1 cellular context compared by ENCODE assay signal in the genomic region with DNA sequence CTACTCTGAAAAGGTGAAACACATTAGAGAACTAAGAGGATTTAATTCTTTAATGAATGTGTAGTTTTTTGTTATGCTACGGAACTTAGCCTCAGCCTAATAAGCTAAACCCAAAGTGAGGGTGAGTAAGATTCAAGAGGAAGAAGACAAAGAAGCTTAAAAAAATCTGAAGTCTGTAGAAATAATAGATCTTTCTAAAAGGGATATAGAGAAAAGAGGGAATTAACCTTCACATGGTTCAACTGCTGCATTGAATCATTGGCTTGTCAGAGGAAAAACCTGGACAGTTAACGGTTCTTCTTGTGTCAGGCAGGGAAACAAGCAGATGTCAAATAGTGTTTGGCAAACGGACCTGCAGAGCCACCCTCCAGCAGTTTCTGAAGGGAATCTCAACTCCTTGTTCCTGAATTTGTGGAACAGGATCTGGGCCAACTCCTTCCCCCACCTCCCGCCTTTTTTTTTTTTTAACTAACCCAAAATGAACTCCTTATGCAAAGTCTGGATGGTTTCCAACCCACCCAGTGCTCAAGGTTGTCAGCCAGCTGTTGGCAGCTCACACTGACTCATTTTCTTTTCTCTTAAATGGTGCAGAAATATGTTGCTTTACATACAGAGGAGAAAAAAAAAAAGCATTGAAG.
TF ChIP-seq lines count a peak whose summit lies in the region.

No MANE protein-coding gene starts in this region.

TF ChIP-seq in GM23338, 12 proteins besides CTCF, POLR2A, EP300 and RAD21 (continued from another document):
- TF ChIP-seq REST (IDR thresholded peaks at IDR 0.05; ENCODE audit: unreplicated experiment): no peak
